In the genomic region with DNA sequence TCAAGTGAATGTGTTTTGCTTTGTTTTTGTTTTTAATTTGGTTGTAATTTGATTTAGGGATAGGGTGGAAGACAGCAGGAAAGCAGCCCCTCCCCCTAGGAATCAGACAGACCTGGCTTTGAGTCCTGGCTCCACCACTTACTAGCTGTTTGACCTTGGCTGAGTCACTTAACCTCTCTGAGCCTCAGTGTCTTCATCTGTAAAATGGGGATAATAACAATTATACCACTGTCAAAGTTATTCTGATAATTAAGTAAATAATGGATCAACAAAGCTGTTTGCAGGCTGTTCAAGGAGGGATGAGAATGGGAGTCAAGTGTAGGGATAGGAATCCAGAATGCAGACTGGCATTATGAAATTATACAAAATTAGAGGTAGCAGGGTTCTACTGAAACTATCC, we compare ENCODE assay signal across 8 cellular contexts. TPM values are rescaled to one million over a fixed set of nuclear protein-coding genes. Genes with fewer than 3 reads are reported as not detected.
DNase-seq lines count a peak whose midpoint lies in the region; FAIRE-seq and TF ChIP-seq lines count a peak whose summit lies in the region.

No MANE protein-coding gene starts in this region.

- H3K9me3 ChIP-seq in OCI-LY3 (ENCODE audit: insufficient read depth, low read length) (no peaks in the 10 kb centered on the region), endodermal cell (ENCODE audit: control insufficient read depth, low read length) (no peaks in the 10 kb centered on the region)

- peak overlapping the region; percentile 87 for H3K4me3 ChIP-seq in OCI-LY3 (ENCODE audit: low read length)
- peak overlapping the region; percentile 95 for H3K4me3 ChIP-seq in endodermal cell (ENCODE audit: low read length)

- H3K27ac ChIP-seq in OCI-LY3 (ENCODE audit: low read length) (peak overlapping the region; percentile 85), endodermal cell (ENCODE audit: low read depth, low read length) (no peak overlapping the region)

- H3K36me3 Mint-ChIP-seq in CD14-positive monocyte (peaks cover 45 to 51% of the 10 kb centered on the region in 2 donors), endodermal cell (ENCODE audit: low read depth) (peaks cover 19% of the 10 kb centered on the region), osteocyte (ENCODE audit: unreplicated experiment) (no peaks in the 10 kb centered on the region)

- H3K27me3 ChIP-seq in OCI-LY3 (ENCODE audit: low read depth, low read length), result no peaks in the 10 kb centered on the region
- peaks cover 7% of the 10 kb centered on the region for H3K27me3 ChIP-seq in endodermal cell (ENCODE audit: control insufficient read depth, insufficient read depth, low read length, poor library complexity, severe bottlenecking)

- TF ChIP-seq CTCF in CD14-positive monocyte (IDR thresholded peaks at IDR 0.05) (no peak), OCI-LY3 (IDR thresholded peaks at IDR 0.05; ENCODE audit: low read depth, low read length) (no peak), endodermal cell (conservative IDR thresholded peaks at IDR 0.05) (no peak), osteocyte (IDR thresholded peaks at IDR 0.05) (no peak)

- H3K4me1 ChIP-seq in OCI-LY3 (ENCODE audit: low read length), result peaks cover 15% of the 10 kb centered on the region
- no peaks in the 10 kb centered on the region for H3K4me1 ChIP-seq in endodermal cell (ENCODE audit: control insufficient read depth, insufficient read depth, low read length)

- H3K4me1 Mint-ChIP-seq in CD14-positive monocyte (peaks cover 31% of the 10 kb centered on the region), endodermal cell (peaks cover 5% of the 10 kb centered on the region), osteocyte (ENCODE audit: unreplicated experiment) (peaks cover 17% of the 10 kb centered on the region)

- H2AFZ ChIP-seq in OCI-LY3 (ENCODE audit: low read depth, low read length), result no peak overlapping the region

- no peak for FAIRE-seq in GM19239 (lab: Jason Lieb, UNC)

- intact Hi-C loops in CD14-positive monocyte (cut with micrococcal nuclease), result no loop called here

- DNase-seq in CD14-positive monocyte (ENCODE audit: low spot score) (no peak), endodermal cell (no peak), osteocyte (ENCODE audit: extremely low spot score, unreplicated experiment) (no peak), GM19239 (ENCODE audit: insufficient read length, low spot score) (no peak), NCI-H82 treated with DMSO at 0.1 percent for 48 hours (lab: John Stamatoyannopoulos, UW; ENCODE audit: unreplicated experiment) (no peak), NOMO-1 (lab: John Stamatoyannopoulos, UW; ENCODE audit: unreplicated experiment in 2 of 2) (no peak)
- no peak for DNase-seq in stimulated activated CD4-positive, alpha-beta T cell treated with anti-CD3 and anti-CD28 coated beads, Interleukin-4, amount 100 ng/mL, for 1 hour

- H3K36me3 ChIP-seq in OCI-LY3 (replicated peaks; ENCODE audit: low read depth, low read length), result peaks cover 3% of the 10 kb centered on the region
- H3K36me3 ChIP-seq in endodermal cell (ENCODE audit: control insufficient read depth, insufficient read depth, low read length), result peaks cover 18% of the 10 kb centered on the region

- H3K9ac ChIP-seq in OCI-LY3 (ENCODE audit: low read length), result peak overlapping the region; percentile 88
- peak overlapping the region; percentile 98 for H3K9ac ChIP-seq in endodermal cell (ENCODE audit: extremely low read depth, low read length, poor library complexity, severe bottlenecking)

- no peaks in the 10 kb centered on the region for H4K20me1 ChIP-seq in OCI-LY3 (ENCODE audit: insufficient read depth, low read length)

- 0 out of 2 replicates have a peak, but pooled peaks cover 3% of the 10 kb centered on the region for H3K79me2 ChIP-seq in OCI-LY3 (ENCODE audit: low read length)

- H3K27me3 Mint-ChIP-seq in CD14-positive monocyte (ENCODE audit: low read depth in 3 of 3) (peaks cover 0 to 4% (median 0%) of the 10 kb centered on the region in 3 donors), endodermal cell (ENCODE audit: insufficient read depth) (peaks cover 23% of the 10 kb centered on the region), osteocyte (ENCODE audit: unreplicated experiment) (no peaks in the 10 kb centered on the region)

- H3K4me3 Mint-ChIP-seq in CD14-positive monocyte, result peak overlapping the region; percentile 28 to 97
- H3K4me3 Mint-ChIP-seq in endodermal cell, result peak overlapping the region; percentile 83
- H3K4me3 Mint-ChIP-seq in osteocyte (ENCODE audit: unreplicated experiment), result peak overlapping the region; percentile 90

- H3K27ac Mint-ChIP-seq in CD14-positive monocyte (peak overlapping the region; percentile 99 to 100 (median 100)), endodermal cell (peak overlapping the region; percentile 100), osteocyte (ENCODE audit: unreplicated experiment) (peak overlapping the region; percentile 100)

- H3K9me3 Mint-ChIP-seq in CD14-positive monocyte, result peaks cover 0 to 5% (median 0%) of the 10 kb centered on the region in 7 donors
- no peaks in the 10 kb centered on the region for H3K9me3 Mint-ChIP-seq in endodermal cell
- H3K9me3 Mint-ChIP-seq in osteocyte (ENCODE audit: unreplicated experiment), result no peaks in the 10 kb centered on the region

- H3K4me2 ChIP-seq in OCI-LY3 (ENCODE audit: low read length), result peak overlapping the region; percentile 99

RNA-seq across cellular contexts. Expression of gene ANAPC15, which starts 1.2 kb away (rescaled TPM):
- 100 to 1,000 TPM in 1 of 2 donors, 10 to 100 TPM in 1; 94.8 to 112 TPM for polyA plus RNA-seq in CD14-positive monocyte
- total RNA-seq in endodermal cell (10 to 100 TPM; 51.2 to 54.9 TPM), osteocyte (32.1 and 32.3 TPM in 2 replicates)
- 53.3 TPM for polyA plus RNA-seq in endodermal cell (2013, experiment 1 of 2)
- 61.5 TPM for polyA plus RNA-seq in endodermal cell (2013, experiment 2 of 2)

RNA-seq across cellular contexts. Expression of gene TOMT, which starts 5.6 kb away (rescaled TPM):
- polyA plus RNA-seq in CD14-positive monocyte, result not detected
- total RNA-seq in endodermal cell (not detected), osteocyte (not detected in 2 replicates)
- 0.21 TPM for polyA plus RNA-seq in endodermal cell (2013, experiment 1 of 2)
- not detected for polyA plus RNA-seq in endodermal cell (2013, experiment 2 of 2)

RNA-seq across cellular contexts. Expression of gene LAMTOR1, which starts 8.2 kb away (rescaled TPM):
- polyA plus RNA-seq in CD14-positive monocyte, result 100 to 1,000 TPM; 256 to 292 TPM
- total RNA-seq in endodermal cell (100 to 1,000 TPM in 1 of 2 donors, 10 to 100 TPM in 1; 92.0 to 104 TPM), osteocyte (95.4 and 96.8 TPM in 2 replicates)
- polyA plus RNA-seq in endodermal cell (2013, experiment 1 of 2), result 114 TPM
- polyA plus RNA-seq in endodermal cell (2013, experiment 2 of 2), result 111 TPM

RNA-seq across cellular contexts. Expression of gene FOLR3, which starts 24.2 kb away (rescaled TPM):
- 100 to 1,000 TPM in 1 of 2 donors, 10 to 100 TPM in 1; 74.0 to 330 TPM for polyA plus RNA-seq in CD14-positive monocyte
- total RNA-seq in endodermal cell (not detected), osteocyte (not detected in 2 replicates)
- not detected for polyA plus RNA-seq in endodermal cell (2013, experiment 1 of 2)
- polyA plus RNA-seq in endodermal cell (2013, experiment 2 of 2), result not detected

RNA-seq across cellular contexts. Expression of gene LRRC51, which starts 30.6 kb away (rescaled TPM):
- polyA plus RNA-seq in CD14-positive monocyte, result 1 to 10 TPM; 1.6 to 1.9 TPM
- total RNA-seq in endodermal cell (1 to 10 TPM; 8.0 to 9.5 TPM), osteocyte (9.1 and 10.9 TPM in 2 replicates)
- polyA plus RNA-seq in endodermal cell (2013, experiment 1 of 2), result 4.5 TPM
- polyA plus RNA-seq in endodermal cell (2013, experiment 2 of 2), result 9.0 TPM
